ENCODE assay signal across 1 cellular context in the genomic region with DNA sequence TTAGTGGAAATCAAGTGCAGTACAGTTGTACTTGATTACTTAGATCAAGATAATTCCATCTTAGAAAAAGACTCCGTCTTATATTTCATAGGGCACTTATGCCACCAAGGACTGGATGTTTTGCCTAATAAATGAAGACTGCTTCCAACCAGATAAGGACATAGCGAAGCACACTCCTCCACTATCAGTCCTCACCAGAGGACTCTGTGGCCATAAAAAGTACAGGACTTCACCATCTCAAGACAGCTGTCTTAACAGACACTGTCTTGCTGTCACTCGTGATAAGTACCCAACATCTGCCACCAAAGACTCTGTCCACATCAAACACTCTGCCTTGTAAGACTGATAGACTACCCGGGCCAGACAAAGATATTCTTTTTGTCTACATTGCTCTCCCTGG.
TF ChIP-seq lines count a peak whose summit lies in the region.

No MANE protein-coding gene starts in this region.

TF ChIP-seq in K562, 482 proteins besides CTCF, POLR2A, EP300 and RAD21 (continued from another document):
- TF ChIP-seq CBX1 (IDR thresholded peaks at IDR 0.05; ENCODE audit: low read depth), result no peak
- TF ChIP-seq MECOM (CRISPR knock-in tag; IDR thresholded peaks at IDR 0.05), result no peak
- peak; percentile 38; the same call in 1 of the 2 replicates for TF ChIP-seq PML (IDR thresholded peaks at IDR 0.05; ENCODE audit: low read length)
- no peak for TF ChIP-seq KDM2B (CRISPR knock-in tag; IDR thresholded peaks at IDR 0.05)
- peak; percentile 77; the same call in 1 of the 2 replicates for TF ChIP-seq ZNF449 (CRISPR knock-in tag; IDR thresholded peaks at IDR 0.05)
- no peak for TF ChIP-seq ZNF584 (CRISPR knock-in tag; IDR thresholded peaks at IDR 0.05; ENCODE audit: low read depth)
- no peak for TF ChIP-seq ZNF212 (CRISPR knock-in tag; IDR thresholded peaks at IDR 0.05)
- no peak for TF ChIP-seq GATAD2A (IDR thresholded peaks at IDR 0.05)
- no peak for TF ChIP-seq HDGF (IDR thresholded peaks at IDR 0.05)
- TF ChIP-seq REST (CRISPR knock-in tag; IDR thresholded peaks at IDR 0.05; ENCODE audit: low read depth), result no peak
- no peak for TF ChIP-seq ZNF12 (CRISPR knock-in tag; IDR thresholded peaks at IDR 0.05)
- TF ChIP-seq FOXA3 (CRISPR knock-in tag; conservative IDR thresholded peaks at IDR 0.05 in 1 of 2, IDR thresholded peaks at IDR 0.05 in 1 of 2), result no peak
- TF ChIP-seq ZFPM2 (CRISPR knock-in tag; IDR thresholded peaks at IDR 0.05), result no peak
- TF ChIP-seq SOX6 (IDR thresholded peaks at IDR 0.05), result 0 out of 2 replicates have a peak, but pooled peaks have one; percentile 9
- no peak for TF ChIP-seq ZNF24 (IDR thresholded peaks at IDR 0.05)
- no peak for TF ChIP-seq ZNF124 (CRISPR knock-in tag; IDR thresholded peaks at IDR 0.05)
TF ChIP-seq in K562: peak in this region for 28.
